ENCODE assay signal across 8 cellular contexts in the genomic region with DNA sequence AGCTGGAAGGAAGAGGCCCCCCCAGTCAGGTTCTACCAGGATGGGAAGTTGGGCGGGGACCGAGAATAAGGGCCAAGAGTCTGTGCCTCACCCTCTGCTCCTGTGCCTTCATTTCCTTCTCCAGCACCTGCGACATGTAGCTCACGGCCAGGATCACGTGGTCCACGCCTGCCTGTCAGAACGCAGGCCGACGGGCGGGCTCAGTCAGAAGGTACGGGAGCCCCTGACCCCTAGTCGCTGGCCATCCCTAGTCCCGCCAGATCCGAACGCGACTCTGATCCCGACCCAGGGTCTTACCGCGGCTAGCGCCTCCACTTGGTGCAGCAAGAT. TPM values are rescaled to one million over a fixed set of nuclear protein-coding genes. Genes with fewer than 3 reads are reported as not detected.
DNase-seq lines count a peak whose midpoint lies in the region; ATAC-seq and TF ChIP-seq lines count a peak whose summit lies in the region.

No MANE protein-coding gene starts in this region.

- TF ChIP-seq CTCF in BJ (IDR thresholded peaks at IDR 0.05; ENCODE audit: insufficient read depth, low read depth, low read length), result no peak
- TF ChIP-seq CTCF in right atrium auricular region (IDR thresholded peaks at IDR 0.05), result no peak

- H3K27ac ChIP-seq in adipose tissue (ENCODE audit: low read depth, low read length) (peak overlapping the region; percentile 84), right atrium auricular region (peak overlapping the region; percentile 91 to 94)

- H3K36me3 ChIP-seq in BJ (ENCODE audit: control insufficient read depth, insufficient read depth, low read length), result peaks cover 28% of the 10 kb centered on the region
- H3K36me3 ChIP-seq in right atrium auricular region, result peaks cover 45% of the 10 kb centered on the region

- TF ChIP-seq POLR2A in Raji (IDR thresholded peaks at IDR 0.05; ENCODE audit: insufficient read depth, low read depth, low read length), result peak; percentile 52

- CTCF ChIA-PET in BJ (lab: Yijun Ruan, JAX) (interaction anchor here (1.4 kb wide), 1 partner anchor 80 kb away, joined by 5 read pairs; the partner anchor contains the start of gene INKA1), HEK293T (lab: Yijun Ruan, JAX) (no interaction called here)

- no peaks in the 10 kb centered on the region for H3K9me3 ChIP-seq in right atrium auricular region

- WGBS in adipose tissue, 3 donors, result 0 to 1% (median 1%) methylated on average over 19 to 20 of the region's 20 CpGs

- H3K27me3 ChIP-seq in BJ (ENCODE audit: control insufficient read depth, insufficient read depth, low read length), result no peaks in the 10 kb centered on the region
- H3K27me3 ChIP-seq in right atrium auricular region, result no peaks in the 10 kb centered on the region

- POLR2A ChIA-PET in BJ (lab: Charles Lee) (no interaction called here), HEK293T (lab: Yijun Ruan, JAX) (interaction anchor here (0.7 to 1.7 kb wide), 4 partner anchors 9 to 84 kb away, joined by 3 to 4 read pairs (median 4); no protein-coding TSS in a partner anchor)

- DNase-seq in BJ (ENCODE audit: low read depth) (no peak), HEK293T (ENCODE audit: extremely low spot score) (no peak), right atrium auricular region (ENCODE audit: low spot score) (no peak), putamen (ENCODE audit: low spot score) (peak; percentile 41)

- H3K4me1 ChIP-seq in right atrium auricular region, result peaks cover 0 to 38% of the 10 kb centered on the region in 2 donors

- H3K4me3 ChIP-seq in BJ (ENCODE audit: low read depth, low read length) (peak overlapping the region; percentile 100), right atrium auricular region (peak overlapping the region; percentile 86 to 99)

- ATAC-seq in HG02759 (IDR thresholded peaks at IDR 0.05; ENCODE audit: unreplicated experiment) (no peak), HG02884 (IDR thresholded peaks at IDR 0.05; ENCODE audit: unreplicated experiment) (no peak)

TF ChIP-seq in HEK293T, 16 proteins besides CTCF, POLR2A, EP300 and RAD21:
- no peak for TF ChIP-seq NFRKB (IDR thresholded peaks at IDR 0.05)
- TF ChIP-seq FOXK2 (IDR thresholded peaks at IDR 0.05), result no peak
- TF ChIP-seq L3MBTL2 (conservative IDR thresholded peaks at IDR 0.05), result peak; percentile 66; the same call in 1 of the 2 replicates
- no peak for TF ChIP-seq CTBP1 (IDR thresholded peaks at IDR 0.05; ENCODE audit: borderline replicate concordance)
- TF ChIP-seq ZNF384 (IDR thresholded peaks at IDR 0.05), result no peak
- TF ChIP-seq LEF1 (IDR thresholded peaks at IDR 0.05; ENCODE audit: borderline replicate concordance), result no peak

RNA-seq across cellular contexts. Expression of gene GMPPB, which starts 0.5 kb away (rescaled TPM):
- polyA plus RNA-seq in BJ (2011; rRNA removed) (19.0 and 30.0 TPM in 2 replicates), adipose tissue (10 to 100 TPM; 18.1 to 34.0 (median 20.5) TPM)
- 15.3 and 23.1 TPM in 2 replicates for polyA minus RNA-seq in BJ (2011; rRNA and poly(A)+ RNA removed)
- 10 to 100 TPM; 12.0 to 21.7 TPM for total RNA-seq in right atrium auricular region

RNA-seq across cellular contexts. Expression of gene AMIGO3, which starts 3.8 kb away (rescaled TPM):
- polyA plus RNA-seq in BJ (2011; rRNA removed) (not detected in 2 replicates), adipose tissue (under 1 TPM in 2 of 3 donors, not detected in 1; 0.87 to 0.88 TPM)
- 0.26 TPM in 1 of 2 replicates, not detected in the other for polyA minus RNA-seq in BJ (2011; rRNA and poly(A)+ RNA removed)
- 1 to 10 TPM in 1 of 2 donors, under 1 TPM in 1; 0.44 to 1.1 TPM for total RNA-seq in right atrium auricular region

RNA-seq across cellular contexts. Expression of gene RNF123, which starts 33.9 kb away (rescaled TPM):
- 28.8 and 61.2 TPM in 2 replicates for polyA plus RNA-seq in BJ (2011; rRNA removed)
- polyA minus RNA-seq in BJ (2011; rRNA and poly(A)+ RNA removed), result 32.6 and 50.6 TPM in 2 replicates
- polyA plus RNA-seq in adipose tissue, result 10 to 100 TPM; 12.3 to 20.9 (median 13.6) TPM
- 10 to 100 TPM; 29.1 to 29.8 TPM for total RNA-seq in right atrium auricular region

RNA-seq across cellular contexts. Expression of gene MST1, which starts 34.0 kb away (rescaled TPM):
- polyA plus RNA-seq in BJ (2011; rRNA removed) (5.5 and 10.7 TPM in 2 replicates), adipose tissue (10 to 100 TPM; 14.3 to 22.2 (median 19.1) TPM)
- 1.0 and 5.0 TPM in 2 replicates for polyA minus RNA-seq in BJ (2011; rRNA and poly(A)+ RNA removed)
- total RNA-seq in right atrium auricular region, result 1 to 10 TPM; 3.9 to 8.0 TPM

RNA-seq across cellular contexts. Expression of gene APEH, which starts 49.1 kb away (rescaled TPM):
- polyA plus RNA-seq in BJ (2011; rRNA removed), result 105 and 165 TPM in 2 replicates
- polyA minus RNA-seq in BJ (2011; rRNA and poly(A)+ RNA removed), result 137 and 228 TPM in 2 replicates
- polyA plus RNA-seq in adipose tissue, result 10 to 100 TPM; 31.5 to 46.6 (median 44.6) TPM
- 10 to 100 TPM; 61.1 to 67.5 TPM for total RNA-seq in right atrium auricular region
